Comparison of ENCODE assay signal across 8 cellular contexts in genomic region chr16:69465083-69465721, GRCh38. TPM values are rescaled to one million over a fixed set of nuclear protein-coding genes. Genes with fewer than 3 reads are reported as not detected.
DNase-seq lines count a peak whose midpoint lies in the region; ATAC-seq, FAIRE-seq and TF ChIP-seq lines count a peak whose summit lies in the region.

No MANE protein-coding gene starts in this region.

- no peaks in the 10 kb centered on the region for H4K20me1 ChIP-seq in PC-3 (ENCODE audit: low read length)

- POLR2A ChIA-PET in A549 (lab: Yijun Ruan, JAX) = no interaction called here
- POLR2A ChIA-PET in PC-3 (lab: Charles Lee; ENCODE audit: unreplicated experiment) = no interaction called here

- H3K4me1 ChIP-seq in A549 (peaks cover 64% of the 10 kb centered on the region), PC-3 (ENCODE audit: insufficient read depth, low read length) (peaks cover 21% of the 10 kb centered on the region), endodermal cell (ENCODE audit: control insufficient read depth, insufficient read depth, low read length) (peaks cover 6% of the 10 kb centered on the region), prostate gland (replicated peaks) (no peaks in the 10 kb centered on the region)

- H3K9me3 ChIP-seq in A549 (no peaks in the 10 kb centered on the region), PC-3 (ENCODE audit: low read length) (no peaks in the 10 kb centered on the region), endodermal cell (ENCODE audit: control insufficient read depth, low read length) (no peaks in the 10 kb centered on the region), prostate gland (no peaks in the 10 kb centered on the region)

- CTCF ChIA-PET in A549 (lab: Yijun Ruan, JAX) (interaction anchor here (0.6 to 3.3 kb wide), 6 partner anchors 10 to 101 kb away, joined by 3 to 15 read pairs (median 4); no protein-coding TSS in a partner anchor), PC-3 (lab: Charles Lee) (interaction anchor here (1.0 kb wide), 1 partner anchor 66 kb away, joined by 4 read pairs; no protein-coding TSS in a partner anchor)

- BruUV-seq in PC-3 (replicated peaks; lab: Mats Ljungman, UMichigan) = no TSS peak

- H3K4me3 ChIP-seq in A549 = no peak overlapping the region
- H3K4me3 ChIP-seq in PC-3 (ENCODE audit: low read length) = no peak overlapping the region
- no peak overlapping the region for H3K4me3 ChIP-seq in endodermal cell (ENCODE audit: low read length)
- H3K4me3 ChIP-seq in prostate gland = no peak overlapping the region

- no peaks in the 10 kb centered on the region for H3K27me3 ChIP-seq in PC-3 (ENCODE audit: low read length)
- no peaks in the 10 kb centered on the region for H3K27me3 ChIP-seq in endodermal cell (ENCODE audit: control insufficient read depth, insufficient read depth, low read length, poor library complexity, severe bottlenecking)
- no peaks in the 10 kb centered on the region for H3K27me3 ChIP-seq in prostate gland (replicated peaks; ENCODE audit: insufficient read depth)

- peaks cover 22% of the 10 kb centered on the region for H3K36me3 Mint-ChIP-seq in endodermal cell (ENCODE audit: low read depth)
- H3K36me3 Mint-ChIP-seq in type B pancreatic cell = peaks cover 18% of the 10 kb centered on the region

- FAIRE-seq in A549 (lab: Jason Lieb, UNC) (no peak), GM19239 (lab: Jason Lieb, UNC) (peak; percentile 91)

- no peaks in the 10 kb centered on the region for H3K9me2 ChIP-seq in PC-3 (replicated peaks; ENCODE audit: low read length)

- no peaks in the 10 kb centered on the region for H3F3A ChIP-seq in PC-3 (ENCODE audit: low read length, unreplicated experiment)

- H3K4me3 Mint-ChIP-seq in endodermal cell (no peak overlapping the region), type B pancreatic cell (peak overlapping the region; percentile 22)

- peak overlapping the region; percentile 53 for H3K27ac Mint-ChIP-seq in endodermal cell
- H3K27ac Mint-ChIP-seq in type B pancreatic cell = peak overlapping the region; percentile 23

- H3K27me3 Mint-ChIP-seq in endodermal cell (ENCODE audit: insufficient read depth) = no peaks in the 10 kb centered on the region
- H3K27me3 Mint-ChIP-seq in type B pancreatic cell = no peaks in the 10 kb centered on the region

- H3K9ac ChIP-seq in PC-3 (ENCODE audit: low read length) = no peak overlapping the region
- no peak overlapping the region for H3K9ac ChIP-seq in endodermal cell (ENCODE audit: extremely low read depth, low read length, poor library complexity, severe bottlenecking)

- H3K9me3 Mint-ChIP-seq in endodermal cell (no peaks in the 10 kb centered on the region), type B pancreatic cell (no peaks in the 10 kb centered on the region)

- TF ChIP-seq CTCF in A549 (IDR thresholded peaks at IDR 0.05) (no peak; the same call in 2 of the 3 replicates), PC-3 (conservative IDR thresholded peaks at IDR 0.05; ENCODE audit: low read depth, low read length) (peak; percentile 35; the same call in 1 of the 2 replicates), endodermal cell (conservative IDR thresholded peaks at IDR 0.05) (peak; percentile 11), type B pancreatic cell (conservative IDR thresholded peaks at IDR 0.05) (no peak), omental fat pad (IDR thresholded peaks at IDR 0.05) (no peak), prostate gland (IDR thresholded peaks at IDR 0.05) (peak in 2 of 4 experiments; percentile 13 to 16)

- peaks cover 6% of the 10 kb centered on the region for H3K36me3 ChIP-seq in PC-3 (ENCODE audit: low read depth, low read length)
- H3K36me3 ChIP-seq in endodermal cell (ENCODE audit: control insufficient read depth, insufficient read depth, low read length) = peaks cover 54% of the 10 kb centered on the region
- no peaks in the 10 kb centered on the region for H3K36me3 ChIP-seq in prostate gland

- H3K4me1 Mint-ChIP-seq in endodermal cell (peaks cover 17% of the 10 kb centered on the region), type B pancreatic cell (ENCODE audit: unreplicated experiment) (peaks cover 28% of the 10 kb centered on the region)

- peak overlapping the region; percentile 2 to 82; a peak in 5 of 6 replicates for H3K27ac ChIP-seq in A549
- H3K27ac ChIP-seq in PC-3 (ENCODE audit: low read length) = no peak overlapping the region
- H3K27ac ChIP-seq in endodermal cell (ENCODE audit: low read depth, low read length) = no peak overlapping the region
- peak overlapping the region in 1 of 2 donors; percentile 1 for H3K27ac ChIP-seq in prostate gland

- TF ChIP-seq EP300 in A549 (IDR thresholded peaks at IDR 0.05) = no peak

- H2AFZ ChIP-seq in PC-3 (ENCODE audit: low read length) = no peak overlapping the region

- peak; percentile 59 to 66; a peak in 4 of 6 replicates for ATAC-seq in A549
- ATAC-seq in PC-3 = peak; percentile 44
- ATAC-seq in omental fat pad (ENCODE audit: low FRiP score) = no peak

- DNase-seq in A549 (ENCODE audit: low read depth in 1 of 2, low spot score in 1 of 2) (peak in 1 of 2 experiments; percentile 33), GM19239 (ENCODE audit: insufficient read length, low spot score) (no peak), PC-3 (no peak), endodermal cell (no peak), type B pancreatic cell (ENCODE audit: extremely low spot score, unreplicated experiment) (no peak), omental fat pad (ENCODE audit: low spot score) (no peak), prostate gland (ENCODE audit: low spot score) (no peak), NCI-H1930 (lab: John Stamatoyannopoulos, UW) (no peak)

- no peak for TF ChIP-seq POLR2A in A549 (IDR thresholded peaks at IDR 0.05; ENCODE audit: low read length)
- no peak for TF ChIP-seq POLR2A in prostate gland (IDR thresholded peaks at IDR 0.05)

- no peaks in the 10 kb centered on the region for H3K79me2 ChIP-seq in PC-3 (ENCODE audit: low read length)

- WGBS in A549 (ENCODE audit: missing lambda C conversion rate) = 37% methylated on average over 6 of the region's 6 CpGs
- WGBS in endodermal cell (ENCODE audit: insufficient coverage in 1 of 2, insufficient read length in 1 of 2), 2 experiments = 90 to 92% methylated on average over 6 of the region's 6 CpGs
- WGBS in prostate gland = 24% methylated on average over 6 of the region's 6 CpGs

- peak; percentile 38 to 45 for TF ChIP-seq RAD21 in A549 (conservative IDR thresholded peaks at IDR 0.05 in 1 of 2, IDR thresholded peaks at IDR 0.05 in 1 of 2)

- intact Hi-C loops in PC-3 (cut with micrococcal nuclease) = loop anchor here (5.0 to 10.0 kb wide), 3 partner anchors 48 to 102 kb away; partner anchors contain the start of gene NFAT5
- intact Hi-C loops in prostate gland (cut with DNase I) = no loop called here

- H3K4me2 ChIP-seq in A549 (peak overlapping the region; percentile 40), PC-3 (ENCODE audit: low read length) (no peak overlapping the region)

TF ChIP-seq in A549, 52 proteins besides CTCF, POLR2A, EP300 and RAD21:
- TF ChIP-seq REST (IDR thresholded peaks at IDR 0.05) (0 out of 2 replicates have a peak, but pooled peaks have one; percentile 19), SREBF2 (IDR thresholded peaks at IDR 0.05) (no peak)
TF ChIP-seq in A549: peak in this region for 1.

RNA-seq across cellular contexts. Expression of gene CYB5B, which starts 40.8 kb away (rescaled TPM):
- polyA plus RNA-seq in A549 (2011; rRNA removed) (477 and 583 TPM in 2 replicates), A549 (2017; fragmentation: RNase III; extraction: RNeasy Plus Mini Kit Qiagen cat#74134 plus additional on column Dnase treatment) (159 to 248 TPM (median 217 TPM) in 3 replicates)
- polyA plus RNA-seq in A549 (2012; cell fraction: cytosol; rRNA removed) = 117 and 201 TPM in 2 replicates
- polyA plus RNA-seq in A549 (2012; cell fraction: nucleus; rRNA removed) = 48.0 and 91.3 TPM in 2 replicates
- polyA minus RNA-seq in A549 (2011; rRNA and poly(A)+ RNA removed) = 258 and 323 TPM in 2 replicates
- total RNA-seq in PC-3 (2014; rRNA removed) (64.5 and 77.1 TPM in 2 replicates), endodermal cell (100 to 1,000 TPM; 123 to 131 TPM), type B pancreatic cell (ENCODE audit: low replicate concordance) (91.9 and 104 TPM in 2 replicates), omental fat pad (10 to 100 TPM; 32.0 to 41.8 (median 36.2) TPM), prostate gland (10 to 100 TPM; 48.8 to 71.3 TPM)
- 125 TPM for polyA plus RNA-seq in endodermal cell (2013, experiment 1 of 2)
- polyA plus RNA-seq in endodermal cell (2013, experiment 2 of 2) = 110 TPM

Comparison
In these comparisons a context has a peak if more than half of its experiments do, and no peak if none do; other contexts are left out.
1. H3K27ac ChIP-seq: peak in A549 (2 of 2); none in PC-3 (single experiment) and endodermal cell (single experiment).
2. CTCF ChIP-seq: peak in PC-3 (single experiment) and endodermal cell (single experiment); none in A549 (single experiment), type B pancreatic cell (single experiment) and omental fat pad (0 of 3).